ENCODE assay signal across 22 cellular contexts in genomic region chr10:15420858-15421257, GRCh38.
"Had no signal": no experiment of that assay in that cellular context is flagged by ENCODE, and none has a peak within 500 bp of the region (broad histone marks: within the 10 kb centered on the region; RNA-seq: fewer than 3 reads in every experiment).

No MANE protein-coding gene starts in this region.

- H3K4me3 ChIP-seq: body of pancreas, cardiac muscle cell, heart left ventricle, smooth muscle cell, testis, vagina had no signal

- H3K36me3 ChIP-seq: cardiac muscle cell, heart left ventricle, vagina, WERI-Rb-1 had no signal

- H3K9me3 Mint-ChIP-seq: natural killer cell, type B pancreatic cell had no signal

- FAIRE-seq: endometrium, islet of Langerhans had no signal

- H3K27me3 ChIP-seq: body of pancreas, cardiac muscle cell, heart left ventricle, testis, vagina had no signal

- H3K4me1 ChIP-seq: body of pancreas, heart left ventricle, testis, vagina had no signal

- H3K27me3 Mint-ChIP-seq: type B pancreatic cell had no signal

- H3K27ac ChIP-seq: body of pancreas, cardiac muscle cell, heart left ventricle, testis, vagina, WERI-Rb-1 had no signal

- H3K27ac Mint-ChIP-seq: activated CD8-positive, alpha-beta T cell treated with anti-CD3 and anti-CD28 coated beads, Interleukin-2, amount 10 ng/mL, durations not matched to agents 7 days and 5 days; activated naive CD4-positive, alpha-beta T cell treated with anti-CD3 and anti-CD28 coated beads, Interleukin-2, amount 50 U/mL, for 24 hours; natural killer cell; stimulated activated naive B cell treated with anti-CD40 and anti-IgM and Interleukin-4, amounts not matched to agents 10 μg/mL and 1 μg/mL and 100 μg/mL, for 72 hours; type B pancreatic cell had no signal

- DNase-seq: activated CD4-positive, alpha-beta T cell treated with anti-CD3 and anti-CD28 coated beads for 1 hour; activated CD4-positive, alpha-beta T cell treated with anti-CD3 and anti-CD28 coated beads, Interleukin-2, amount 50 U/mL, for 1 hour; activated CD8-positive, alpha-beta T cell treated with anti-CD3 and anti-CD28 coated beads, Interleukin-2, amount 10 ng/mL, durations not matched to agents 7 days and 5 days; activated gamma-delta T cell treated with Interleukin-2 at 50 U/mL for 16 hours; anterior cingulate cortex; body of pancreas; heart left ventricle; midbrain; natural killer cell; stimulated activated CD4-positive, alpha-beta T cell treated with anti-CD3 and anti-CD28 coated beads, Interleukin-15, amount 100 ng/mL, for 24 hours; stimulated activated CD8-positive, alpha-beta memory T cell treated with anti-CD3 and anti-CD28 coated beads, Interleukin-4, amount 100 ng/mL, for 48 hours; stimulated activated naive B cell treated with anti-CD40 and anti-IgM and Interleukin-4, amounts not matched to agents 10 μg/mL and 1 μg/mL and 100 μg/mL, for 72 hours; testis; WERI-Rb-1 had no signal

- H3K4me2 ChIP-seq: smooth muscle cell had no signal

- H3K36me3 Mint-ChIP-seq: activated naive CD4-positive, alpha-beta T cell treated with anti-CD3 and anti-CD28 coated beads, Interleukin-2, amount 50 U/mL, for 24 hours; natural killer cell; stimulated activated naive B cell treated with anti-CD40 and anti-IgM and Interleukin-4, amounts not matched to agents 10 μg/mL and 1 μg/mL and 100 μg/mL, for 72 hours; type B pancreatic cell had no signal

- H3K9me3 ChIP-seq: body of pancreas, testis, vagina had no signal

- H3K4me1 Mint-ChIP-seq: activated naive CD4-positive, alpha-beta T cell treated with anti-CD3 and anti-CD28 coated beads, Interleukin-2, amount 50 U/mL, for 24 hours; natural killer cell had no signal

- H3K4me3 Mint-ChIP-seq: activated CD8-positive, alpha-beta T cell treated with anti-CD3 and anti-CD28 coated beads, Interleukin-2, amount 10 ng/mL, durations not matched to agents 7 days and 5 days; activated naive CD4-positive, alpha-beta T cell treated with anti-CD3 and anti-CD28 coated beads, Interleukin-2, amount 50 U/mL, for 24 hours; natural killer cell; stimulated activated naive B cell treated with anti-CD40 and anti-IgM and Interleukin-4, amounts not matched to agents 10 μg/mL and 1 μg/mL and 100 μg/mL, for 72 hours; type B pancreatic cell had no signal

- ATAC-seq: activated CD8-positive, alpha-beta T cell treated with anti-CD3 and anti-CD28 coated beads, Interleukin-2, amount 10 ng/mL, durations not matched to agents 7 days and 5 days; body of pancreas; heart left ventricle; natural killer cell; sciatic nerve; stimulated activated naive B cell treated with anti-CD40 and anti-IgM and Interleukin-4, amounts not matched to agents 10 μg/mL and 1 μg/mL and 100 μg/mL, for 72 hours had no signal
